ENCODE assay signal across 12 cellular contexts in genomic region chr9:129401623-129402340, GRCh38.
DNase-seq lines count a peak whose midpoint lies in the region; ATAC-seq, FAIRE-seq and TF ChIP-seq lines count a peak whose summit lies in the region.
"Had no signal": no experiment of that assay in that cellular context is flagged by ENCODE, and none has a peak within 500 bp of the region (broad histone marks: within the 10 kb centered on the region; RNA-seq: fewer than 3 reads in every experiment).

No MANE protein-coding gene starts in this region.

- no peaks in the 10 kb centered on the region for H3K79me2 ChIP-seq in GM12878 (ENCODE audit: control insufficient read depth, insufficient read depth, low read length)
- H3K79me2 ChIP-seq in hepatocyte, result no peaks in the 10 kb centered on the region
- no peaks in the 10 kb centered on the region for H3K79me2 ChIP-seq in smooth muscle cell (ENCODE audit: low read depth)

- H3K27ac Mint-ChIP-seq in activated T-cell treated with anti-CD3 and anti-CD28 coated beads, Interleukin-2, amount 50 U/mL, for 72 hours, result no peak overlapping the region
- H3K27ac Mint-ChIP-seq: activated T-helper 1 cell treated with anti-CD3 and anti-CD28 coated beads, Interleukin-12 subunit alpha, Interleukin-12 subunit beta, Interleukin-2, Interleukin-4 antibody, amounts not matched to agents 30 ng/mL and 10 ng/mL and 1 ng/mL, durations not matched to agents 14 hours and 24 hours and 36 hours had no signal

- H3K4me2 ChIP-seq in GM12878 (ENCODE audit: control insufficient read depth, insufficient read depth) (no peak overlapping the region), hepatocyte (peak overlapping the region; percentile 58), smooth muscle cell (peak overlapping the region; percentile 71)

- no TSS peak for BruUV-seq in GM12878 (replicated peaks; lab: Mats Ljungman, UMichigan)

- TF ChIP-seq POLR2A in GM12878 (IDR thresholded peaks at IDR 0.05; ENCODE audit: low read depth, low read length), result no peak

- H3K36me3 ChIP-seq in HEK293 (ENCODE audit: control insufficient read depth in 2 of 2, insufficient read depth in 1 of 2, low read length in 2 of 2), result no peaks in the 10 kb centered on the region
- no peaks in the 10 kb centered on the region for H3K36me3 ChIP-seq in GM12878 (ENCODE audit: control insufficient read depth in 2 of 2, insufficient read depth in 2 of 2, low read length in 1 of 2)
- no peaks in the 10 kb centered on the region for H3K36me3 ChIP-seq in hepatocyte (replicated peaks; ENCODE audit: insufficient read depth, low read depth)
- H3K36me3 ChIP-seq in smooth muscle cell (ENCODE audit: low read depth), result no peaks in the 10 kb centered on the region

- H3K27me3 Mint-ChIP-seq in activated T-cell treated with anti-CD3 and anti-CD28 coated beads, Interleukin-2, amount 50 U/mL, for 72 hours (ENCODE audit: low read depth), result no peaks in the 10 kb centered on the region
- H3K27me3 Mint-ChIP-seq: naive thymus-derived CD8-positive, alpha-beta T cell had no signal

- no peaks in the 10 kb centered on the region for H3K9me3 Mint-ChIP-seq in activated T-cell treated with anti-CD3 and anti-CD28 coated beads, Interleukin-2, amount 50 U/mL, for 72 hours
- H3K9me3 Mint-ChIP-seq: activated T-helper 1 cell treated with anti-CD3 and anti-CD28 coated beads, Interleukin-12 subunit alpha, Interleukin-12 subunit beta, Interleukin-2, Interleukin-4 antibody, amounts not matched to agents 30 ng/mL and 10 ng/mL and 1 ng/mL, durations not matched to agents 14 hours and 24 hours and 36 hours; naive thymus-derived CD8-positive, alpha-beta T cell had no signal

- FAIRE-seq in GM12878 (lab: Jason Lieb, UNC), result no peak

- no peak overlapping the region for H3K9ac ChIP-seq in GM12878 (ENCODE audit: control insufficient read depth, insufficient read depth, low read length)
- H3K9ac ChIP-seq in smooth muscle cell (ENCODE audit: low read depth), result no peak overlapping the region

- H3K27me3 ChIP-seq in GM12878 (replicated peaks in 1 of 2; ENCODE audit: control insufficient read depth in 2 of 2, insufficient read depth in 2 of 2, low read length in 1 of 2), result no peaks in the 10 kb centered on the region
- H3K27me3 ChIP-seq in hepatocyte, result no peaks in the 10 kb centered on the region
- no peaks in the 10 kb centered on the region for H3K27me3 ChIP-seq in smooth muscle cell (ENCODE audit: low read depth)

- RAD21 ChIA-PET in GM12878 (lab: Charles Lee; ENCODE audit: unreplicated experiment), result no interaction called here

- no peak overlapping the region for H3K27ac ChIP-seq in HEK293 (ENCODE audit: extremely low read depth, low read depth, low read length)
- no peak overlapping the region for H3K27ac ChIP-seq in GM12878 (ENCODE audit: control insufficient read depth, insufficient read depth)
- H3K27ac ChIP-seq in hepatocyte, result peak overlapping the region; percentile 64
- no peak overlapping the region for H3K27ac ChIP-seq in smooth muscle cell (ENCODE audit: low read depth)
- H3K27ac ChIP-seq: epithelial cell of prostate had no signal

- intact Hi-C loops in GM12878 (cut with micrococcal nuclease; ENCODE audit: unreplicated experiment), result no loop called here

- no peaks in the 10 kb centered on the region for H3K4me1 Mint-ChIP-seq in activated T-cell treated with anti-CD3 and anti-CD28 coated beads, Interleukin-2, amount 50 U/mL, for 72 hours (ENCODE audit: low read depth)

- in situ Hi-C loops in GM12878 (cut with MboI), result no loop called here

- no peak for TF ChIP-seq RAD21 in GM12878 (IDR thresholded peaks at IDR 0.05; ENCODE audit: insufficient read depth, low read depth, low read length)

- SMC1A ChIA-PET in GM12878 (lab: Charles Lee; ENCODE audit: uncharacterized antibody, unreplicated experiment), result no interaction called here

- no peaks in the 10 kb centered on the region for H3F3A ChIP-seq in smooth muscle cell (ENCODE audit: low read depth)

- TF ChIP-seq EP300 in GM12878 (IDR thresholded peaks at IDR 0.05; ENCODE audit: borderline replicate concordance in 1 of 2, control insufficient read depth in 1 of 2, low read depth in 2 of 2, low read length in 2 of 2), result no peak

- H2AFZ ChIP-seq in GM12878 (ENCODE audit: control insufficient read depth, low read depth, low read length) (no peak overlapping the region), hepatocyte (no peak overlapping the region), smooth muscle cell (ENCODE audit: low read depth) (peak overlapping the region; percentile 85)

- no peaks in the 10 kb centered on the region for H4K20me1 ChIP-seq in GM12878 (ENCODE audit: control insufficient read depth, insufficient read depth)
- no peaks in the 10 kb centered on the region for H4K20me1 ChIP-seq in hepatocyte (ENCODE audit: insufficient read depth, poor library complexity, severe bottlenecking)
- H4K20me1 ChIP-seq in smooth muscle cell (ENCODE audit: low read depth), result no peaks in the 10 kb centered on the region

- H3K4me1 ChIP-seq in HEK293 (ENCODE audit: control insufficient read depth, insufficient read depth, low read length) (no peaks in the 10 kb centered on the region), GM12878 (ENCODE audit: control insufficient read depth, insufficient read depth, low read length) (no peaks in the 10 kb centered on the region; the same call in 1 of the 2 replicates), hepatocyte (ENCODE audit: insufficient read depth) (peaks cover 42% of the 10 kb centered on the region), smooth muscle cell (ENCODE audit: low read depth) (peaks cover 23% of the 10 kb centered on the region)

- TF ChIP-seq CTCF in HEK293 (tag by site-specific recombination; IDR thresholded peaks at IDR 0.05), result no peak
- TF ChIP-seq CTCF in GM12878 (IDR thresholded peaks at IDR 0.05 in 2 of 3, conservative IDR thresholded peaks at IDR 0.05 in 1 of 3; ENCODE audit: control insufficient read depth in 2 of 3, extremely low read depth in 1 of 3, insufficient read depth in 1 of 3, low read depth in 3 of 3, low read length in 3 of 3), result no peak
- no peak for TF ChIP-seq CTCF in hepatocyte (IDR thresholded peaks at IDR 0.05; ENCODE audit: poor library complexity)
- no peak for TF ChIP-seq CTCF in smooth muscle cell (IDR thresholded peaks at IDR 0.05; ENCODE audit: borderline replicate concordance, insufficient read depth, poor library complexity, severe bottlenecking)

- CTCF ChIA-PET in HEK293 (lab: Yijun Ruan, JAX), result no interaction called here
- CTCF ChIA-PET in GM12878 (lab: Yijun Ruan, JAX), result no interaction called here

- H3K9me3 ChIP-seq in HEK293 (ENCODE audit: control insufficient read depth, insufficient read depth, low read depth, low read length) (no peaks in the 10 kb centered on the region), GM12878 (replicated peaks; ENCODE audit: control insufficient read depth, insufficient read depth, low read length) (no peaks in the 10 kb centered on the region), hepatocyte (ENCODE audit: low read depth) (no peaks in the 10 kb centered on the region), smooth muscle cell (replicated peaks; ENCODE audit: low read depth) (no peaks in the 10 kb centered on the region)

- POLR2A ChIA-PET in HEK293 (lab: Yijun Ruan, JAX) (no interaction called here), GM12878 (lab: Charles Lee) (no interaction called here)

- DNase-seq in GM12878 (ENCODE audit: low read depth, low spot score) (no peak), hepatocyte (ENCODE audit: low spot score) (no peak), smooth muscle cell (lab: John Stamatoyannopoulos, UW; ENCODE audit: unreplicated experiment) (no peak), RPMI8226 (no peak), NCI-H748 (lab: John Stamatoyannopoulos, UW; ENCODE audit: unreplicated experiment) (no peak)
- no peak for DNase-seq in activated T-cell treated with anti-CD3 and anti-CD28 coated beads, Interleukin-2, amount 50 U/mL, for 72 hours
- DNase-seq in stimulated activated CD4-positive, alpha-beta T cell treated with anti-CD3 and anti-CD28 coated beads, Interleukin-1b, Interleukin-23, amount 100 ng/mL, for 48 hours, result no peak
- DNase-seq: NCI-H2081 had no signal

- H3K9me2 ChIP-seq in hepatocyte (replicated peaks; ENCODE audit: insufficient read depth), result no peaks in the 10 kb centered on the region

- no peak for ATAC-seq in GM12878
- ATAC-seq in activated T-cell treated with anti-CD3 and anti-CD28 coated beads, Interleukin-2, amount 50 U/mL, for 72 hours (replicated peaks in 1 of 2), result no peak
- ATAC-seq: naive thymus-derived CD8-positive, alpha-beta T cell had no signal

- H3K36me3 Mint-ChIP-seq in activated T-cell treated with anti-CD3 and anti-CD28 coated beads, Interleukin-2, amount 50 U/mL, for 72 hours (ENCODE audit: insufficient read depth in 2 of 2), result no peaks in the 10 kb centered on the region
- H3K36me3 Mint-ChIP-seq: naive thymus-derived CD8-positive, alpha-beta T cell had no signal

- H3K4me3 Mint-ChIP-seq in activated T-cell treated with anti-CD3 and anti-CD28 coated beads, Interleukin-2, amount 50 U/mL, for 72 hours, result no peak overlapping the region
- H3K4me3 Mint-ChIP-seq: activated T-helper 1 cell treated with anti-CD3 and anti-CD28 coated beads, Interleukin-12 subunit alpha, Interleukin-12 subunit beta, Interleukin-2, Interleukin-4 antibody, amounts not matched to agents 30 ng/mL and 10 ng/mL and 1 ng/mL, durations not matched to agents 14 hours and 24 hours and 36 hours; naive thymus-derived CD8-positive, alpha-beta T cell had no signal

- H3K4me3 ChIP-seq in HEK293 (ENCODE audit: low read depth, low read length) (no peak overlapping the region), GM12878 (no peak overlapping the region), hepatocyte (no peak overlapping the region), smooth muscle cell (no peak overlapping the region)

- 0% methylated on average over 4 of the region's 6 CpGs for WGBS in GM12878 (ENCODE audit: insufficient coverage, insufficient replicate concordance, low lambda C conversion rate, missing lambda C conversion rate)
- 51% methylated on average over 5 of the region's 6 CpGs for WGBS in hepatocyte (ENCODE audit: low lambda C conversion rate, missing lambda C conversion rate)
- WGBS in smooth muscle cell (ENCODE audit: low lambda C conversion rate), result no CpG with 5 or more reads among the region's 6 CpGs

TF ChIP-seq in GM12878, 131 proteins besides CTCF, POLR2A, EP300 and RAD21:
- no peak for TF ChIP-seq KAT2A (conservative IDR thresholded peaks at IDR 0.05; ENCODE audit: control insufficient read depth, low read depth, low read length)
- TF ChIP-seq CHD4 (IDR thresholded peaks at IDR 0.05), result no peak
- peak; percentile 43; the same call in 1 of the 2 replicates for TF ChIP-seq NFXL1 (IDR thresholded peaks at IDR 0.05; ENCODE audit: borderline replicate concordance)
- no peak for TF ChIP-seq RAD51 (IDR thresholded peaks at IDR 0.05)
